16 cellular contexts compared by ENCODE assay signal in the genomic region with DNA sequence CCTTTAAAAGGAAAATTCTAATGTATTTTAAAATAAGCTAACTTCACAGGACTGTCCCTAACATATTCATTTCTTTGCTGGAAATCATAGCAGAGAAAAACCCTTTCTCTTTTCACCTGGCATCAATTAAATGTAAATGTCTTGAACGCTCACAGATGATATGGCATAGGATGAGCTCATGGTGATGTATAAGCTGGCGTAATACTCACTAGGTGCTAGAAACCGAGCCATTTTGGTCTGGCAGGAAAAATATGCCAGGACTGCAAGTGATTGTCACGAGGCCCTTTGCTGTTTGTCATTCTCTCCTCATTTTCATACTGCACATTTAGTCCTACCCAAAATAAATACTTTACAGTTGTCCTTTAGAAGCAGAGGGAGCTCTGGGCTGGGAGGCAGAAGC.
DNase-seq lines count a peak whose midpoint lies in the region; ATAC-seq and TF ChIP-seq lines count a peak whose summit lies in the region.
"Had no signal": no experiment of that assay in that cellular context is flagged by ENCODE, and none has a peak within 500 bp of the region (broad histone marks: within the 10 kb centered on the region; RNA-seq: fewer than 3 reads in every experiment).

No MANE protein-coding gene starts in this region.

- no peaks in the 10 kb centered on the region for H3K27me3 ChIP-seq in IMR-90 (ENCODE audit: control insufficient read depth, insufficient read depth, low read length)

- peak overlapping the region in 1 of 2 experiments; percentile 6; a peak in 1 of 4 replicates for H4K8ac ChIP-seq in IMR-90 (ENCODE audit: low read depth in 2 of 2, low read length in 2 of 2)

- POLR2A ChIA-PET in IMR-90 (lab: Charles Lee; ENCODE audit: unreplicated experiment): no interaction called here

- no peak overlapping the region for H3K4me3 ChIP-seq in IMR-90 (ENCODE audit: insufficient read depth, low read depth, low read length)
- H3K4me3 ChIP-seq: A549 had no signal

- no peaks in the 10 kb centered on the region for H3K36me3 ChIP-seq in IMR-90 (ENCODE audit: control insufficient read depth, insufficient read depth, low read length)

- intact Hi-C loops in IMR-90 (cut with micrococcal nuclease): no loop called here

- no peaks in the 10 kb centered on the region for H3K9me3 ChIP-seq in IMR-90 (ENCODE audit: control insufficient read depth, insufficient read depth, low read length)
- H3K9me3 ChIP-seq: A549, Caco-2 had no signal

- TF ChIP-seq CTCF in IMR-90 (conservative IDR thresholded peaks at IDR 0.05; ENCODE audit: low read depth, low read length) (no peak), GM13976 (IDR thresholded peaks at IDR 0.05; ENCODE audit: borderline replicate concordance, control extremely low read depth, extremely low read depth, insufficient read depth, missing control alignments) (no peak)

- H3K4me2 ChIP-seq in IMR-90 (ENCODE audit: low read depth, low read length): no peak overlapping the region
- H3K4me2 ChIP-seq: A549 had no signal

- WGBS in IMR-90 (ENCODE audit: extremely low coverage in 2 of 2, insufficient read length in 1 of 2), 2 experiments: no CpG with 5 or more reads among the region's 4 CpGs

- peak overlapping the region; percentile 4; the same call in 1 of the 2 replicates for H2BK120ac ChIP-seq in IMR-90 (ENCODE audit: low read depth, low read length)

- no peak overlapping the region for H4K5ac ChIP-seq in IMR-90 (ENCODE audit: low read depth, low read length)

- H3K56ac ChIP-seq in IMR-90 (ENCODE audit: extremely low read depth, insufficient read depth, low read length): no peak overlapping the region

- in situ Hi-C loops in IMR-90 (cut with MboI; ENCODE audit: low sequenced_read_pairs): no loop called here
- in situ Hi-C loops in GM13976 (cut with MboI; ENCODE audit: low sequenced_read_pairs, unreplicated experiment): no loop called here

- no peak overlapping the region for H2BK5ac ChIP-seq in IMR-90 (ENCODE audit: low read depth, low read length, poor library complexity, severe bottlenecking)

- peaks cover 14% of the 10 kb centered on the region for H3K9me1 ChIP-seq in IMR-90 (ENCODE audit: insufficient read depth, low read length)

- no peak overlapping the region for H3K9ac ChIP-seq in IMR-90 (ENCODE audit: low read depth, low read length)

- no peak overlapping the region for H2AFZ ChIP-seq in IMR-90 (replicated peaks; ENCODE audit: low read length, poor library complexity)

- H3K79me1 ChIP-seq in IMR-90 (ENCODE audit: low read depth in 1 of 2, low read length in 2 of 2): no peaks in the 10 kb centered on the region

- H3K27ac ChIP-seq in IMR-90 (ENCODE audit: insufficient read depth, low read length): no peak overlapping the region
- H3K27ac ChIP-seq: 22Rv1, A549, C4-2B, HL-60 had no signal

- CTCF ChIA-PET in IMR-90 (lab: Yijun Ruan, JAX): interaction anchor here (1.2 kb wide), 2 partner anchors 9 to 16 kb away, joined by 3 to 5 read pairs; no protein-coding TSS in a partner anchor

- peak overlapping the region; percentile 9; the same call in 1 of the 2 replicates for H3K18ac ChIP-seq in IMR-90 (ENCODE audit: low read depth, low read length)

- no peak for ATAC-seq in IMR-90 (ENCODE audit: low read depth)
- ATAC-seq: A549 had no signal

- no peak overlapping the region for H2AK5ac ChIP-seq in IMR-90 (ENCODE audit: low read depth, low read length)

- dilution Hi-C loops in IMR-90 (cut with HindIII; ENCODE audit: low sequenced_read_pairs, unreplicated experiment): no loop called here

- H2AK9ac ChIP-seq in IMR-90 (replicated peaks; ENCODE audit: low read depth, low read length, poor library complexity): no peak overlapping the region

- H2BK15ac ChIP-seq in IMR-90 (ENCODE audit: low read depth, low read length): no peak overlapping the region

- BruUV-seq in IMR-90 (replicated peaks; lab: Mats Ljungman, UMichigan): no TSS peak

- no peak overlapping the region for H3K14ac ChIP-seq in IMR-90 (replicated peaks; ENCODE audit: low read depth, low read length)

- TF ChIP-seq RAD21 in IMR-90 (IDR thresholded peaks at IDR 0.05; ENCODE audit: low read length): no peak

- TF ChIP-seq POLR2A in IMR-90 (IDR thresholded peaks at IDR 0.05; ENCODE audit: low read depth, low read length): no peak

- H2BK20ac ChIP-seq in IMR-90 (ENCODE audit: low read depth, low read length): no peak overlapping the region

- peaks cover 19% of the 10 kb centered on the region for H3K4me1 ChIP-seq in IMR-90 (ENCODE audit: control insufficient read depth, insufficient read depth, low read length)
- H3K4me1 ChIP-seq: A549, Caco-2 had no signal

- H4K91ac ChIP-seq in IMR-90 (ENCODE audit: insufficient read depth, low read depth, low read length): no peak overlapping the region

- no peaks in the 10 kb centered on the region for H4K20me1 ChIP-seq in IMR-90 (ENCODE audit: insufficient read depth, low read length)

- H3K4ac ChIP-seq in IMR-90 (ENCODE audit: low read depth, low read length): no peak overlapping the region

- H3K23ac ChIP-seq in IMR-90 (ENCODE audit: low read depth, low read length): no peak overlapping the region

- peak; percentile 26 to 39 for DNase-seq in NCI-H526 (lab: John Stamatoyannopoulos, UW)
- DNase-seq in NCI-H526 treated with DMSO at 0.1 percent for 48 hours (lab: John Stamatoyannopoulos, UW): no peak
- peak; percentile 24 for DNase-seq in IMR-90
- DNase-seq in fibroblast of gingiva (ENCODE audit: low read depth): peak; percentile 17
- no peak for DNase-seq in GM19238 (ENCODE audit: insufficient read length, low spot score)
- DNase-seq in GM13976 (ENCODE audit: low spot score): no peak
- no peak for DNase-seq in NCI-H1105 (lab: John Stamatoyannopoulos, UW)
- DNase-seq: AML-193; Caco-2; CD4-positive, alpha-beta T cell; GDM1; H9 had no signal

TF ChIP-seq in IMR-90, 13 proteins besides CTCF, POLR2A, EP300 and RAD21:
- TF ChIP-seq CHD1 (IDR thresholded peaks at IDR 0.05; ENCODE audit: low read depth, low read length) (no peak), SMC3 (IDR thresholded peaks at IDR 0.05; ENCODE audit: low read depth, low read length) (no peak), RCOR1 (IDR thresholded peaks at IDR 0.05; ENCODE audit: insufficient replicate concordance, low read length) (no peak), NFE2L2 (IDR thresholded peaks at IDR 0.05; ENCODE audit: low read depth, low read length) (no peak), ELK1 (IDR thresholded peaks at IDR 0.05; ENCODE audit: borderline replicate concordance, low read depth, low read length) (no peak), CEBPB (IDR thresholded peaks at IDR 0.05; ENCODE audit: low read depth, low read length) (no peak), FOS (IDR thresholded peaks at IDR 0.05; ENCODE audit: low read depth, low read length) (no peak), MXI1 (IDR thresholded peaks at IDR 0.05; ENCODE audit: borderline replicate concordance, low read depth, low read length) (no peak), MAZ (IDR thresholded peaks at IDR 0.05; ENCODE audit: borderline replicate concordance, low read depth, low read length) (no peak), RFX5 (IDR thresholded peaks at IDR 0.05; ENCODE audit: low read depth, low read length) (no peak), MAFK (IDR thresholded peaks at IDR 0.05; ENCODE audit: low read depth, low read length) (no peak), BHLHE40 (IDR thresholded peaks at IDR 0.05; ENCODE audit: low read depth, low read length) (no peak)
- TF ChIP-seq, protein P1, sequence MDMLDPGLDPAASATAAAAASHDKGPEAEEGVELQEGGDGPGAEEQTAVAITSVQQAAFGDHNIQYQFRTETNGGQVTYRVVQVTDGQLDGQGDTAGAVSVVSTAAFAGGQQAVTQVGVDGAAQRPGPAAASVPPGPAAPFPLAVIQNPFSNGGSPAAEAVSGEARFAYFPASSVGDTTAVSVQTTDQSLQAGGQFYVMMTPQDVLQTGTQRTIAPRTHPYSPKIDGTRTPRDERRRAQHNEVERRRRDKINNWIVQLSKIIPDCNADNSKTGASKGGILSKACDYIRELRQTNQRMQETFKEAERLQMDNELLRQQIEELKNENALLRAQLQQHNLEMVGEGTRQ (IDR thresholded peaks at IDR 0.05; ENCODE audit: low read depth, low read length): no peak

Comparison
In these comparisons a context has a peak if more than half of its experiments do, and no peak if none do; other contexts are left out.
1. DNase-seq: peak in NCI-H526 (2 of 2), IMR-90 (single experiment) and fibroblast of gingiva (single experiment); none in NCI-H526 treated with DMSO at 0.1 percent for 48 hours (single experiment), GM19238 (single experiment), GM13976 (single experiment) and NCI-H1105 (single experiment).